In the genomic region with DNA sequence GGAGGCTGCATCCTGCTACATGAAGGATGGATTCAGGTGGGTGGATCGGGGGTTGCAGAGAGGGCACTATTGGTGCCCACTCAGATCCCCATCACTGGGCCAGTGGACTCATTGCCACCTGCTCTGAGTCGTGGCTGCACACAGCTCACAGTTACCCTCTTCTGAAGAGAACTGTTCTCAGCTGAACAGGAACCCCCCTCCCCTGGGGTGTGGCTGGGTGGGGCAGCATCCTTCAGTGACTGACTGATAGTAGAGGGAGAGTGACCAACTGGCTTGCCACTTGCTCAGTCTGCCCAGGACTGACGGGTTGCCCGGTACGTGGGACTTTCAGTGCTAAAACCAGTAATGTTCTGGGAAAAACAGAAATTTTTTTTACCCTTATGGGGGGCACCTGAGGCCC, we compare ENCODE assay signal across 24 cellular contexts.
"Had no signal": no experiment of that assay in that cellular context is flagged by ENCODE, and none has a peak within 500 bp of the region (broad histone marks: within the 10 kb centered on the region; RNA-seq: fewer than 3 reads in every experiment).

No MANE protein-coding gene starts in this region.

- H3K27me3 Mint-ChIP-seq: dendritic cell treated with granulocyte-macrophage colony-stimulating factor and Interleukin-4, amounts not matched to agents 40 ng/mL and 50 ng/mL, for 4 days; effector memory CD8-positive, alpha-beta T cell had no signal

- H3K4me2 ChIP-seq: hepatocyte had no signal

- H3K4me1 ChIP-seq: colonic mucosa, esophagus squamous epithelium, gastrocnemius medialis, heart right ventricle, left lung, lower lobe of right lung had no signal

- H3K9me3 ChIP-seq: colonic mucosa, esophagus squamous epithelium, gastrocnemius medialis, heart right ventricle, left lung, lower lobe of right lung had no signal

- ATAC-seq: effector memory CD8-positive, alpha-beta T cell; esophagus mucosa; gastrocnemius medialis; heart right ventricle; left cardiac atrium; left lung; left ventricle myocardium superior; lower lobe of right lung had no signal

- H3K27me3 ChIP-seq: colonic mucosa, gastrocnemius medialis, heart right ventricle, hepatocyte, left lung had no signal

- H3K9me3 Mint-ChIP-seq: dendritic cell treated with granulocyte-macrophage colony-stimulating factor and Interleukin-4, amounts not matched to agents 40 ng/mL and 50 ng/mL, for 4 days; endodermal cell had no signal

- H3K27ac ChIP-seq: colonic mucosa, epithelial cell of prostate, esophagus squamous epithelium, gastrocnemius medialis, heart right ventricle, hepatocyte, left lung, lower lobe of right lung had no signal

- H3K4me3 ChIP-seq: colonic mucosa, esophagus squamous epithelium, gastrocnemius medialis, heart right ventricle, hepatocyte, left lung, lower lobe of right lung had no signal

- H3K4me3 Mint-ChIP-seq: dendritic cell treated with granulocyte-macrophage colony-stimulating factor and Interleukin-4, amounts not matched to agents 40 ng/mL and 50 ng/mL, for 4 days; effector memory CD8-positive, alpha-beta T cell; endodermal cell had no signal

- H2AFZ ChIP-seq: hepatocyte had no signal

- DNase-seq: cerebellar nuclear complex; colonic mucosa; cortex of kidney; effector CD8-positive, alpha-beta T cell; effector memory CD8-positive, alpha-beta T cell; endodermal cell; erythroblast; esophagus squamous epithelium; foreskin fibroblast; foreskin melanocyte; gastrocnemius medialis; glutamatergic neuron; head of caudate nucleus; heart right ventricle; left cardiac atrium; left lung; left ventricle myocardium superior; lower lobe of right lung; mesenchymal stem cell; midbrain had no signal

- H3K27ac Mint-ChIP-seq: dendritic cell treated with granulocyte-macrophage colony-stimulating factor and Interleukin-4, amounts not matched to agents 40 ng/mL and 50 ng/mL, for 4 days; effector memory CD8-positive, alpha-beta T cell; endodermal cell had no signal

- H3K36me3 ChIP-seq: colonic mucosa, esophagus squamous epithelium, gastrocnemius medialis, heart right ventricle, left lung, lower lobe of right lung had no signal
